Comparison of ENCODE assay signal across 17 cellular contexts in genomic region chr4:122540827-122541226, GRCh38.
"Had no signal": no experiment of that assay in that cellular context is flagged by ENCODE, and none has a peak within 500 bp of the region (broad histone marks: within the 10 kb centered on the region; RNA-seq: fewer than 3 reads in every experiment).

No MANE protein-coding gene starts in this region.

- H3K27me3 ChIP-seq: ascending aorta, breast epithelium, gastrocnemius medialis, sigmoid colon had no signal

- H3K36me3 Mint-ChIP-seq: stimulated activated effector memory CD8-positive, alpha-beta T cell treated with anti-CD3 and anti-CD28 coated beads, Interleukin-12 subunit alpha, Interleukin-12 subunit beta, amount 100 ng/mL, for 72 hours had no signal

- H3K36me3 ChIP-seq: ascending aorta, breast epithelium, gastrocnemius medialis, left ventricle myocardium inferior, sigmoid colon had no signal

- H3K4me3 ChIP-seq: ascending aorta, breast epithelium, gastrocnemius medialis, left ventricle myocardium inferior, sigmoid colon had no signal

- H3K4me3 Mint-ChIP-seq: nephron progenitor cell had no signal

- H3K4me1 Mint-ChIP-seq: nephron progenitor cell had no signal

- H3K9me3 Mint-ChIP-seq: stimulated activated effector memory CD8-positive, alpha-beta T cell treated with anti-CD3 and anti-CD28 coated beads, Interleukin-12 subunit alpha, Interleukin-12 subunit beta, amount 100 ng/mL, for 72 hours had no signal

- DNase-seq: activated effector memory CD4-positive, alpha-beta T cell treated with anti-CD3 and anti-CD28 coated beads, Interleukin-2, amount 50 U/mL, for 16 hours; cerebellar nuclear complex; cortex of kidney; gastrocnemius medialis; head of caudate nucleus; left ventricle myocardium inferior; mammary epithelial cell; midbrain; nephron progenitor cell; nucleus accumbens; sigmoid colon; stimulated activated CD4-positive, alpha-beta T cell treated with anti-CD3 and anti-CD28 coated beads, Interleukin-4, amount 100 ng/mL, for 24 hours had no signal

- ATAC-seq: esophagus mucosa, gastrocnemius medialis had no signal

- FAIRE-seq: TTC549 had no signal

- H3K27ac ChIP-seq: ascending aorta, breast epithelium, gastrocnemius medialis, left ventricle myocardium inferior, sigmoid colon had no signal

- H3K27ac Mint-ChIP-seq: nephron progenitor cell; stimulated activated effector memory CD8-positive, alpha-beta T cell treated with anti-CD3 and anti-CD28 coated beads, Interleukin-12 subunit alpha, Interleukin-12 subunit beta, amount 100 ng/mL, for 72 hours had no signal

- H3K4me1 ChIP-seq: ascending aorta, breast epithelium, gastrocnemius medialis, left ventricle myocardium inferior, sigmoid colon had no signal

- H3K9me3 ChIP-seq: ascending aorta, gastrocnemius medialis had no signal
